8 cellular contexts compared by ENCODE assay signal in genomic region chr19:8512115-8512967, GRCh38. TPM values are rescaled to one million over a fixed set of nuclear protein-coding genes. Genes with fewer than 3 reads are reported as not detected.
DNase-seq lines count a peak whose midpoint lies in the region; ATAC-seq and TF ChIP-seq lines count a peak whose summit lies in the region.

No MANE protein-coding gene starts in this region.

- H3K36me3 ChIP-seq in CD4-positive, alpha-beta memory T cell (ENCODE audit: insufficient read depth, low read length): no peaks in the 10 kb centered on the region

- ATAC-seq in HG02981 (IDR thresholded peaks at IDR 0.05; ENCODE audit: unreplicated experiment) (no peak), GM18907 (IDR thresholded peaks at IDR 0.05; ENCODE audit: unreplicated experiment) (no peak)

- H3K4me3 ChIP-seq in CD4-positive, alpha-beta memory T cell (ENCODE audit: low read length in 2 of 2): no peak overlapping the region

- peaks cover 53% of the 10 kb centered on the region for H3K4me1 ChIP-seq in CD4-positive, alpha-beta memory T cell (ENCODE audit: insufficient read depth, low read length)

- H3K27me3 ChIP-seq in CD4-positive, alpha-beta memory T cell (ENCODE audit: insufficient read depth, low read length): no peaks in the 10 kb centered on the region
- no peaks in the 10 kb centered on the region for H3K27me3 ChIP-seq in layer of hippocampus (ENCODE audit: control insufficient read depth, insufficient read depth, low read length)

- peaks cover 4 to 15% of the 10 kb centered on the region in 2 donors for H3K36me3 Mint-ChIP-seq in CD4-positive, alpha-beta memory T cell
- H3K36me3 Mint-ChIP-seq in HFFc6 (ENCODE audit: low read depth): peaks cover 5% of the 10 kb centered on the region
- peaks cover 3% of the 10 kb centered on the region for H3K36me3 Mint-ChIP-seq in activated CD4-positive, alpha-beta memory T cell treated with anti-CD3 and anti-CD28 coated beads for 36 hours

- peaks cover 16 to 52% (median 36%) of the 10 kb centered on the region in 4 donors for H3K4me1 Mint-ChIP-seq in CD4-positive, alpha-beta memory T cell
- H3K4me1 Mint-ChIP-seq in HFFc6 (ENCODE audit: low read depth): peaks cover 14% of the 10 kb centered on the region
- H3K4me1 Mint-ChIP-seq in activated CD4-positive, alpha-beta memory T cell treated with anti-CD3 and anti-CD28 coated beads for 36 hours (ENCODE audit: low read depth): peaks cover 35% of the 10 kb centered on the region

- no peaks in the 10 kb centered on the region for H3K9me3 ChIP-seq in CD4-positive, alpha-beta memory T cell (ENCODE audit: control insufficient read depth in 1 of 2, low read length in 2 of 2)

- H3K9me3 Mint-ChIP-seq in CD4-positive, alpha-beta memory T cell: no peaks in the 10 kb centered on the region
- no peaks in the 10 kb centered on the region for H3K9me3 Mint-ChIP-seq in HFFc6
- H3K9me3 Mint-ChIP-seq in activated CD4-positive, alpha-beta memory T cell treated with anti-CD3 and anti-CD28 coated beads for 36 hours: no peaks in the 10 kb centered on the region

- intact Hi-C loops in CD4-positive, alpha-beta memory T cell (cut with micrococcal nuclease): loop anchor here (5.0 kb wide), 1 partner anchor 120 kb away; the partner anchor contains the start of gene RAB11B
- intact Hi-C loops in activated CD4-positive, alpha-beta memory T cell treated with anti-CD3 and anti-CD28 coated beads for 36 hours (cut with micrococcal nuclease): loop anchor here (2.0 kb wide), 1 partner anchor 100 kb away; the partner anchor contains the start of gene MARCHF2

- H3K27ac ChIP-seq in CD4-positive, alpha-beta memory T cell (ENCODE audit: low read depth, low read length): peak overlapping the region; percentile 93
- H3K27ac ChIP-seq in layer of hippocampus (ENCODE audit: low read depth, low read length): peak overlapping the region; percentile 100

- H3K4me3 Mint-ChIP-seq in CD4-positive, alpha-beta memory T cell: peak overlapping the region in 5 of 8 donors; percentile 10 to 71 (median 57)
- peak overlapping the region; percentile 43; the same call in 1 of the 2 replicates for H3K4me3 Mint-ChIP-seq in HFFc6
- peak overlapping the region; percentile 62 for H3K4me3 Mint-ChIP-seq in activated CD4-positive, alpha-beta memory T cell treated with anti-CD3 and anti-CD28 coated beads for 36 hours

- no peak for DNase-seq in CD4-positive, alpha-beta memory T cell
- DNase-seq in HFFc6: no peak
- DNase-seq in activated CD4-positive, alpha-beta memory T cell treated with anti-CD3 and anti-CD28 coated beads for 36 hours: peak; percentile 35
- no peak for DNase-seq in GF-D8 (lab: John Stamatoyannopoulos, UW)
- no peak for DNase-seq in ureter (ENCODE audit: low spot score)

- peak overlapping the region; percentile 19 to 96 (median 78) for H3K27ac Mint-ChIP-seq in CD4-positive, alpha-beta memory T cell
- H3K27ac Mint-ChIP-seq in HFFc6: no peak overlapping the region
- peak overlapping the region; percentile 84 for H3K27ac Mint-ChIP-seq in activated CD4-positive, alpha-beta memory T cell treated with anti-CD3 and anti-CD28 coated beads for 36 hours

- POLR2A ChIA-PET in CD4-positive, alpha-beta memory T cell (lab: Charles Lee; ENCODE audit: partially characterized antibody): interaction anchor here (0.7 to 10.7 kb wide), 10 partner anchors 7 to 132 kb away, joined by 3 to 461 read pairs (median 21); partner anchors contain the start of genes MARCHF2, MYO1F and RAB11B
- POLR2A ChIA-PET in activated CD4-positive, alpha-beta memory T cell treated with anti-CD3 and anti-CD28 coated beads for 36 hours (lab: Charles Lee): interaction anchor here (1.7 to 2.9 kb wide), 6 partner anchors 25 to 98 kb away, joined by 6 to 23 read pairs (median 8); partner anchors contain the start of genes HNRNPM, MARCHF2 and MYO1F

- H3K27me3 Mint-ChIP-seq in CD4-positive, alpha-beta memory T cell: no peaks in the 10 kb centered on the region
- H3K27me3 Mint-ChIP-seq in HFFc6 (ENCODE audit: insufficient read depth): peaks cover 2% of the 10 kb centered on the region; the same call in 1 of the 2 replicates
- no peaks in the 10 kb centered on the region for H3K27me3 Mint-ChIP-seq in activated CD4-positive, alpha-beta memory T cell treated with anti-CD3 and anti-CD28 coated beads for 36 hours

- no peak for TF ChIP-seq CTCF in HFFc6 (IDR thresholded peaks at IDR 0.05)

- CTCF ChIA-PET in CD4-positive, alpha-beta memory T cell (lab: Charles Lee; ENCODE audit: partially characterized antibody): interaction anchor here (1.1 to 9.8 kb wide), 3 partner anchors 25 to 99 kb away, joined by 6 to 144 read pairs (median 13); partner anchors contain the start of genes MARCHF2 and MYO1F
- CTCF ChIA-PET in activated CD4-positive, alpha-beta memory T cell treated with anti-CD3 and anti-CD28 coated beads for 36 hours (lab: Charles Lee): interaction anchor here (0.6 to 7.0 kb wide), 4 partner anchors 25 to 99 kb away, joined by 3 to 93 read pairs (median 10); partner anchors contain the start of genes MARCHF2 and MYO1F

RNA-seq across cellular contexts. Expression of gene ZNF414, which starts 1.6 kb away (rescaled TPM):
- total RNA-seq in CD4-positive, alpha-beta memory T cell: 10 to 100 TPM; 45.1 to 50.4 TPM
- polyA plus RNA-seq in CD4-positive, alpha-beta memory T cell: 10 to 100 TPM in 1 of 2 donors, 1 to 10 TPM in 1; 9.5 to 25.8 TPM
- total RNA-seq in HFFc6 (2021; fragmentation: NEBNext Ultra II Directional; extraction: Animal tissue kit (Norgen Biotek cat#: 25700)): 10 to 100 TPM; 20.1 to 27.2 (median 25.5) TPM
- total RNA-seq in activated CD4-positive, alpha-beta memory T cell treated with anti-CD3 and anti-CD28 coated beads for 36 hours: 10 to 100 TPM; 19.7 to 24.6 TPM
- total RNA-seq in ureter: 27.0 TPM

RNA-seq across cellular contexts. Expression of gene PRAM1, which starts 9.9 kb away (rescaled TPM):
- 1 to 10 TPM; 2.3 to 2.6 TPM for total RNA-seq in CD4-positive, alpha-beta memory T cell
- polyA plus RNA-seq in CD4-positive, alpha-beta memory T cell: not detected
- total RNA-seq in HFFc6 (2021; fragmentation: NEBNext Ultra II Directional; extraction: Animal tissue kit (Norgen Biotek cat#: 25700)): under 1 TPM in 2 of 6 experiments, not detected in 4; 0.21 TPM
- under 1 TPM; 0.73 to 1.00 TPM for total RNA-seq in activated CD4-positive, alpha-beta memory T cell treated with anti-CD3 and anti-CD28 coated beads for 36 hours
- total RNA-seq in ureter: 1.4 TPM
